15 cellular contexts compared by ENCODE assay signal in the genomic region with DNA sequence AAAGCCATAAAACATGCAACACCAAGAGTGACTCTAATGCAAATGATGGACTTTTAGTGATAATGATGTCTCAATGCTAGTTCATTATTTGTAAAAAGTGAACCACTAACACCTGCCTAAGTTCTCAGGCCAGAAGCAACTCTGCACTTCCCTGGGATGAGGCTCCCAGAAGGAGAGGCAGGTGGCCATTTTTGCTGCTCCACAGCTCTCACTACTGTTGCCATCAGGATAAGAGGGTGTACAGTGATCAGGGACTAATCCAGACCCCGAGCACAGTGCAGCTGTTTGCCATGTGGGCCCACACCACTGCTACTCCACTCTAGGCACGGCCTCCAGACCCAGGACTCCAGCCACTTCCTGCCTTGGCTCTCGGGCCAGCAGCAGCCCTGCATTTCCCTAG.
DNase-seq lines count a peak whose midpoint lies in the region; ATAC-seq and TF ChIP-seq lines count a peak whose summit lies in the region.
"Had no signal": no experiment of that assay in that cellular context is flagged by ENCODE, and none has a peak within 500 bp of the region (broad histone marks: within the 10 kb centered on the region; RNA-seq: fewer than 3 reads in every experiment).

No MANE protein-coding gene starts in this region.

- H3K4me1 Mint-ChIP-seq in nephron: peaks cover 6% of the 10 kb centered on the region
- no peaks in the 10 kb centered on the region for H3K4me1 Mint-ChIP-seq in stimulated activated effector memory CD8-positive, alpha-beta T cell treated with anti-CD3 and anti-CD28 coated beads, Interleukin-12 subunit alpha, Interleukin-12 subunit beta, amount 100 ng/mL, for 72 hours
- H3K4me1 Mint-ChIP-seq: B cell; CD4-positive, CD25-positive, alpha-beta regulatory T cell; CD8-positive, alpha-beta memory T cell; H9; IgD-negative memory B cell had no signal

- H3K36me3 Mint-ChIP-seq in nephron (ENCODE audit: low read depth): peaks cover 15% of the 10 kb centered on the region
- no peaks in the 10 kb centered on the region for H3K36me3 Mint-ChIP-seq in stimulated activated effector memory CD8-positive, alpha-beta T cell treated with anti-CD3 and anti-CD28 coated beads, Interleukin-12 subunit alpha, Interleukin-12 subunit beta, amount 100 ng/mL, for 72 hours
- H3K36me3 Mint-ChIP-seq: CD4-positive, CD25-positive, alpha-beta regulatory T cell; CD8-positive, alpha-beta memory T cell; IgD-negative memory B cell had no signal

- DNase-seq in NCI-H69 (lab: John Stamatoyannopoulos, UW) (peak; percentile 41), midbrain (lab: John Stamatoyannopoulos, UW) (no peak), amniotic stem cell (lab: John Stamatoyannopoulos, UW) (no peak)
- DNase-seq in stimulated activated effector memory CD8-positive, alpha-beta T cell treated with anti-CD3 and anti-CD28 coated beads, Interleukin-12 subunit alpha, Interleukin-12 subunit beta, amount 100 ng/mL, for 72 hours (ENCODE audit: low spot score in 2 of 2): no peak
- DNase-seq: CD4-positive, CD25-positive, alpha-beta regulatory T cell; CD8-positive, alpha-beta memory T cell; DMS 273 treated with DMSO at 0.1 percent for 48 hours; DMS53; GDM1; H9 had no signal

- no peaks in the 10 kb centered on the region for H3K27me3 Mint-ChIP-seq in nephron (ENCODE audit: low read depth)
- H3K27me3 Mint-ChIP-seq: B cell; CD4-positive, CD25-positive, alpha-beta regulatory T cell; CD8-positive, alpha-beta memory T cell; IgD-negative memory B cell had no signal

- peak; percentile 21 for ATAC-seq in stimulated activated effector memory CD8-positive, alpha-beta T cell treated with anti-CD3 and anti-CD28 coated beads, Interleukin-12 subunit alpha, Interleukin-12 subunit beta, amount 100 ng/mL, for 72 hours
- ATAC-seq in GM18861 (IDR thresholded peaks at IDR 0.05; ENCODE audit: unreplicated experiment): no peak
- ATAC-seq: HepG2 had no signal

- H3K27ac Mint-ChIP-seq in nephron: peak overlapping the region; percentile 23 to 80 (median 58)
- H3K27ac Mint-ChIP-seq in stimulated activated effector memory CD8-positive, alpha-beta T cell treated with anti-CD3 and anti-CD28 coated beads, Interleukin-12 subunit alpha, Interleukin-12 subunit beta, amount 100 ng/mL, for 72 hours: no peak overlapping the region
- H3K27ac Mint-ChIP-seq: B cell; CD4-positive, CD25-positive, alpha-beta regulatory T cell; CD8-positive, alpha-beta memory T cell; H9; IgD-negative memory B cell had no signal

- H3K9me3 Mint-ChIP-seq in nephron: peaks cover 30% of the 10 kb centered on the region
- H3K9me3 Mint-ChIP-seq in stimulated activated effector memory CD8-positive, alpha-beta T cell treated with anti-CD3 and anti-CD28 coated beads, Interleukin-12 subunit alpha, Interleukin-12 subunit beta, amount 100 ng/mL, for 72 hours: peaks cover 15% of the 10 kb centered on the region

- H3K4me3 Mint-ChIP-seq in nephron: no peak overlapping the region
- no peak overlapping the region for H3K4me3 Mint-ChIP-seq in stimulated activated effector memory CD8-positive, alpha-beta T cell treated with anti-CD3 and anti-CD28 coated beads, Interleukin-12 subunit alpha, Interleukin-12 subunit beta, amount 100 ng/mL, for 72 hours
- H3K4me3 Mint-ChIP-seq: B cell; CD4-positive, CD25-positive, alpha-beta regulatory T cell; CD8-positive, alpha-beta memory T cell; H9; IgD-negative memory B cell had no signal

- no peak for TF ChIP-seq CTCF in nephron (IDR thresholded peaks at IDR 0.05; ENCODE audit: unreplicated experiment in 3 of 3)
